Comparison of ENCODE assay signal across 8 cellular contexts in the genomic region with DNA sequence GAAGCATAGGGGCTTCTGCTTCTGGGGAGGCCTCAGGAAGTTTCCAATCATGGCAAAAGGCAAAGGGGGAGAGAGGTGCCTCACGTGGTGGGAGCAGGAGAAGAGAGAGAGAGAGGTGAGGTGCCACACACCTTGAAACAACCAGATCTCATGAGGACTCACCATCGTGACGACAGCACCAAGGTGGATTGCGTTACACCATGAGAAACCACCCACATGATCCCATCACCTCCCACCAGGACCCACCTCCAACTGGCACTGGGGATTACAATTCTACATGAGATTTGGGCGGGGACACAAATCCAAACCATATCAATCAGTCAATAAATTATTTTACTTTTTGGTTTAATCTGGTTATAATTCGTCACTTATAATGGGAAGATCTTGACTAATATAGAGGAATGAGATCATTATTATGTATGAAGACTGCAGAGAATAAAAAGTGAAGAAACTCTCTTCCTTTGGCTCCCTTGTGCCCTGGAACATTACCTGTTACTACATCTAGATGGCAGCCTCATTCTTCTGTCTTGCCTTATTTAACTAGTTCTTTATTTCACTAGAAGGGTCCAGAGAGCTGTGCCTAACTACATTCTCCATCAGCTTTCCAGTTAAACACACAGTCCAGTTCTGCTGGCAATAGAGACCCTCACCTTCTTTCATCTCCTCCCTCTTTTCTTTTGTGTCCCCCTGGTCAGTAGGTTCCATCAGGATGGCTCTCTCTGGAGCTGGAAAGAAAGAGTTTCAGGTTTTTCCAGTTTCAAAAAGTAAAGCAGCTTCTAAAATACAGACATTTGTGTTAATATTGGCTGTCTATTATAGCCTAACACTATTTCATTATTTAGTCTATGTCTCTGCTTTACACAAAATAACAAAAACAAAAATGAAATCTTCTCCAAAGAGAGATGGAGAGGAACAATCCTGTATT. TPM values are rescaled to one million over a fixed set of nuclear protein-coding genes. Genes with fewer than 3 reads are reported as not detected.
DNase-seq lines count a peak whose midpoint lies in the region; ATAC-seq and TF ChIP-seq lines count a peak whose summit lies in the region.
"Had no signal": no experiment of that assay in that cellular context is flagged by ENCODE, and none has a peak within 500 bp of the region (broad histone marks: within the 10 kb centered on the region; RNA-seq: fewer than 3 reads in every experiment).

No MANE protein-coding gene starts in this region.

- H3K4me1 ChIP-seq in Loucy (ENCODE audit: insufficient read depth, low read length, poor library complexity, severe bottlenecking) (no peaks in the 10 kb centered on the region), right lobe of liver (no peaks in the 10 kb centered on the region), uterus (no peaks in the 10 kb centered on the region)

- H3F3A ChIP-seq in Loucy (ENCODE audit: low read depth), result no peaks in the 10 kb centered on the region

- WGBS in right lobe of liver (ENCODE audit: insufficient coverage, low coverage, low lambda C conversion rate, missing lambda C conversion rate), result 63% methylated on average over 6 of the region's 6 CpGs

- ATAC-seq in WTC11, result peak; percentile 95
- ATAC-seq in right lobe of liver, result peak; percentile 39 to 60 (median 53)
- ATAC-seq in GM21360 (IDR thresholded peaks at IDR 0.05; ENCODE audit: unreplicated experiment), result no peak
- ATAC-seq in GM19395 (IDR thresholded peaks at IDR 0.05; ENCODE audit: unreplicated experiment), result no peak

- H4K20me1 ChIP-seq in Loucy (ENCODE audit: insufficient read depth, low read length, poor library complexity, severe bottlenecking), result no peaks in the 10 kb centered on the region

- 0 out of 2 replicates have a peak, but pooled peaks have one; percentile 10 for TF ChIP-seq CTCF in GM12874 (IDR thresholded peaks at IDR 0.05; ENCODE audit: insufficient read depth, low read depth, low read length)
- TF ChIP-seq CTCF in Loucy (conservative IDR thresholded peaks at IDR 0.05; ENCODE audit: low read length), result peak; percentile 58
- no peak for TF ChIP-seq CTCF in WTC11 (IDR thresholded peaks at IDR 0.05)
- TF ChIP-seq CTCF in right lobe of liver (IDR thresholded peaks at IDR 0.05), result peak; percentile 28 to 47 (median 44)
- TF ChIP-seq CTCF in uterus (IDR thresholded peaks at IDR 0.05), result no peak

- H3K27ac ChIP-seq in right lobe of liver (no peak overlapping the region), uterus (no peak overlapping the region)
- H3K27ac ChIP-seq: SK-N-MC had no signal

- DNase-seq in WTC11 (ENCODE audit: low spot score) (peak; percentile 14), right lobe of liver (no peak), uterus (no peak)

- H3K27me3 ChIP-seq in Loucy (ENCODE audit: insufficient read depth, low read length, poor library complexity, severe bottlenecking), result no peaks in the 10 kb centered on the region
- no peaks in the 10 kb centered on the region for H3K27me3 ChIP-seq in right lobe of liver
- H3K27me3 ChIP-seq in uterus, result no peaks in the 10 kb centered on the region

- H3K9me3 ChIP-seq in Loucy (ENCODE audit: insufficient read depth, low read depth, low read length), result no peaks in the 10 kb centered on the region
- no peaks in the 10 kb centered on the region for H3K9me3 ChIP-seq in right lobe of liver
- H3K9me3 ChIP-seq in uterus, result no peaks in the 10 kb centered on the region

- H3K27ac Mint-ChIP-seq in WTC11, result no peak overlapping the region

- CTCF ChIA-PET in WTC11 (lab: Charles Lee), result interaction anchor here (0.7 to 1.6 kb wide), 10 partner anchors 10 to 440 kb away, joined by 3 to 18 read pairs (median 4); no protein-coding TSS in a partner anchor

- POLR2A ChIA-PET in WTC11 (lab: Charles Lee), result interaction anchor here (0.6 kb wide), 1 partner anchor 146 kb away, joined by 4 read pairs; no protein-coding TSS in a partner anchor

- H3K4me1 Mint-ChIP-seq in WTC11, result peaks cover 5% of the 10 kb centered on the region

- H3K9me2 ChIP-seq in Loucy (replicated peaks; ENCODE audit: low read depth, low read length), result no peaks in the 10 kb centered on the region

- intact Hi-C loops in right lobe of liver (cut with DNase I), result no loop called here
- intact Hi-C loops in uterus (cut with DNase I; ENCODE audit: low total_unique reads), result no loop called here

- H3K4me2 ChIP-seq in Loucy (ENCODE audit: low read depth, low read length, poor library complexity, severe bottlenecking), result no peak overlapping the region

- peak overlapping the region; percentile 19; the same call in 1 of the 2 replicates for H2AFZ ChIP-seq in Loucy (ENCODE audit: low read length)

- no peaks in the 10 kb centered on the region; the same call in 1 of the 2 replicates for H3K27me3 Mint-ChIP-seq in WTC11 (ENCODE audit: low read depth)

- TF ChIP-seq POLR2A in right lobe of liver (IDR thresholded peaks at IDR 0.05) (no peak), uterus (IDR thresholded peaks at IDR 0.05) (no peak)

- no peaks in the 10 kb centered on the region for H3K9me3 Mint-ChIP-seq in WTC11

- no peaks in the 10 kb centered on the region for H3K36me3 Mint-ChIP-seq in WTC11

- H3K79me2 ChIP-seq in Loucy (ENCODE audit: insufficient read depth, low read length), result no peaks in the 10 kb centered on the region

- H3K36me3 ChIP-seq in Loucy (ENCODE audit: insufficient read depth, low read length) (no peaks in the 10 kb centered on the region), right lobe of liver (no peaks in the 10 kb centered on the region), uterus (no peaks in the 10 kb centered on the region)

- H3K4me3 Mint-ChIP-seq in WTC11, result peak overlapping the region; percentile 2; the same call in 1 of the 2 replicates

- H3K4me3 ChIP-seq in Loucy (ENCODE audit: low read length, poor library complexity, severe bottlenecking) (no peak overlapping the region), right lobe of liver (no peak overlapping the region), uterus (no peak overlapping the region)
- H3K4me3 ChIP-seq: SK-N-MC had no signal

- H3K9ac ChIP-seq in Loucy (ENCODE audit: low read depth, low read length, poor library complexity, severe bottlenecking), result no peak overlapping the region

TF ChIP-seq in WTC11, 78 proteins besides CTCF, POLR2A, EP300 and RAD21 (continues in another document):
- TF ChIP-seq PRRX2 (CRISPR knock-in tag; IDR thresholded peaks at IDR 0.05) (no peak), NFE2L1 (CRISPR knock-in tag; IDR thresholded peaks at IDR 0.05) (no peak), FOXP1 (CRISPR knock-in tag; IDR thresholded peaks at IDR 0.05; ENCODE audit: borderline replicate concordance) (no peak), ZNF138 (CRISPR knock-in tag; conservative IDR thresholded peaks at IDR 0.05) (no peak), TCF7 (CRISPR knock-in tag; IDR thresholded peaks at IDR 0.05; ENCODE audit: low read depth) (no peak), SMAD3 (CRISPR knock-in tag; IDR thresholded peaks at IDR 0.05; ENCODE audit: borderline replicate concordance) (no peak)
- TF ChIP-seq, protein P1, sequence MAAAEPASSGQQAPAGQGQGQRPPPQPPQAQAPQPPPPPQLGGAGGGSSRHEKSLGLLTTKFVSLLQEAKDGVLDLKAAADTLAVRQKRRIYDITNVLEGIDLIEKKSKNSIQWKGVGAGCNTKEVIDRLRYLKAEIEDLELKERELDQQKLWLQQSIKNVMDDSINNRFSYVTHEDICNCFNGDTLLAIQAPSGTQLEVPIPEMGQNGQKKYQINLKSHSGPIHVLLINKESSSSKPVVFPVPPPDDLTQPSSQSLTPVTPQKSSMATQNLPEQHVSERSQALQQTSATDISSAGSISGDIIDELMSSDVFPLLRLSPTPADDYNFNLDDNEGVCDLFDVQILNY (CRISPR knock-in tag; IDR thresholded peaks at IDR 0.05), result no peak
- TF ChIP-seq, protein P2, sequence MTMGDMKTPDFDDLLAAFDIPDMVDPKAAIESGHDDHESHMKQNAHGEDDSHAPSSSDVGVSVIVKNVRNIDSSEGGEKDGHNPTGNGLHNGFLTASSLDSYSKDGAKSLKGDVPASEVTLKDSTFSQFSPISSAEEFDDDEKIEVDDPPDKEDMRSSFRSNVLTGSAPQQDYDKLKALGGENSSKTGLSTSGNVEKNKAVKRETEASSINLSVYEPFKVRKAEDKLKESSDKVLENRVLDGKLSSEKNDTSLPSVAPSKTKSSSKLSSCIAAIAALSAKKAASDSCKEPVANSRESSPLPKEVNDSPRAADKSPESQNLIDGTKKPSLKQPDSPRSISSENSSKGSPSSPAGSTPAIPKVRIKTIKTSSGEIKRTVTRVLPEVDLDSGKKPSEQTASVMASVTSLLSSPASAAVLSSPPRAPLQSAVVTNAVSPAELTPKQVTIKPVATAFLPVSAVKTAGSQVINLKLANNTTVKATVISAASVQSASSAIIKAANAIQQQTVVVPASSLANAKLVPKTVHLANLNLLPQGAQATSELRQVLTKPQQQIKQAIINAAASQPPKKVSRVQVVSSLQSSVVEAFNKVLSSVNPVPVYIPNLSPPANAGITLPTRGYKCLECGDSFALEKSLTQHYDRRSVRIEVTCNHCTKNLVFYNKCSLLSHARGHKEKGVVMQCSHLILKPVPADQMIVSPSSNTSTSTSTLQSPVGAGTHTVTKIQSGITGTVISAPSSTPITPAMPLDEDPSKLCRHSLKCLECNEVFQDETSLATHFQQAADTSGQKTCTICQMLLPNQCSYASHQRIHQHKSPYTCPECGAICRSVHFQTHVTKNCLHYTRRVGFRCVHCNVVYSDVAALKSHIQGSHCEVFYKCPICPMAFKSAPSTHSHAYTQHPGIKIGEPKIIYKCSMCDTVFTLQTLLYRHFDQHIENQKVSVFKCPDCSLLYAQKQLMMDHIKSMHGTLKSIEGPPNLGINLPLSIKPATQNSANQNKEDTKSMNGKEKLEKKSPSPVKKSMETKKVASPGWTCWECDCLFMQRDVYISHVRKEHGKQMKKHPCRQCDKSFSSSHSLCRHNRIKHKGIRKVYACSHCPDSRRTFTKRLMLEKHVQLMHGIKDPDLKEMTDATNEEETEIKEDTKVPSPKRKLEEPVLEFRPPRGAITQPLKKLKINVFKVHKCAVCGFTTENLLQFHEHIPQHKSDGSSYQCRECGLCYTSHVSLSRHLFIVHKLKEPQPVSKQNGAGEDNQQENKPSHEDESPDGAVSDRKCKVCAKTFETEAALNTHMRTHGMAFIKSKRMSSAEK (CRISPR knock-in tag; IDR thresholded peaks at IDR 0.05; ENCODE audit: borderline replicate concordance), result no peak
- TF ChIP-seq, protein P3, sequence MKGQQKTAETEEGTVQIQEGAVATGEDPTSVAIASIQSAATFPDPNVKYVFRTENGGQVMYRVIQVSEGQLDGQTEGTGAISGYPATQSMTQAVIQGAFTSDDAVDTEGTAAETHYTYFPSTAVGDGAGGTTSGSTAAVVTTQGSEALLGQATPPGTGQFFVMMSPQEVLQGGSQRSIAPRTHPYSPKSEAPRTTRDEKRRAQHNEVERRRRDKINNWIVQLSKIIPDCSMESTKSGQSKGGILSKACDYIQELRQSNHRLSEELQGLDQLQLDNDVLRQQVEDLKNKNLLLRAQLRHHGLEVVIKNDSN (CRISPR knock-in tag; IDR thresholded peaks at IDR 0.05), result no peak

RNA-seq across cellular contexts. Expression of a gene that starts 21.7 kb away (rescaled TPM):
- total RNA-seq in WTC11 (2021) (not detected in 3 replicates), right lobe of liver (not detected), uterus (not detected)

RNA-seq across cellular contexts. Expression of a gene that starts 21.9 kb away (rescaled TPM):
- 0.17 TPM in 1 of 3 replicates, not detected in the others for total RNA-seq in WTC11 (2021)
- total RNA-seq in right lobe of liver, result not detected
- under 1 TPM in 1 of 4 donors, not detected in 3; 0.41 TPM for total RNA-seq in uterus

RNA-seq across cellular contexts. Expression of a gene that starts 44.8 kb away (rescaled TPM):
- total RNA-seq in WTC11 (2021) (not detected in 3 replicates), right lobe of liver (not detected), uterus (not detected)

RNA-seq across cellular contexts. Expression of a gene that starts 52.2 kb away (rescaled TPM):
- total RNA-seq in WTC11 (2021) (not detected in 3 replicates), right lobe of liver (not detected), uterus (not detected)

Comparison
In these comparisons a context has a peak if more than half of its experiments do, and no peak if none do; other contexts are left out.
1. CTCF ChIP-seq: peak in GM12874 (single experiment), Loucy (single experiment) and right lobe of liver (4 of 4); none in WTC11 (single experiment) and uterus (0 of 4).
2. ATAC-seq: peak in WTC11 (single experiment) and right lobe of liver (4 of 4); none in GM21360 (single experiment) and GM19395 (single experiment).